17 cellular contexts compared by ENCODE assay signal in genomic region chr7:416761-417624, GRCh38.
"Had no signal": no experiment of that assay in that cellular context is flagged by ENCODE, and none has a peak within 500 bp of the region (broad histone marks: within the 10 kb centered on the region; RNA-seq: fewer than 3 reads in every experiment).

No MANE protein-coding gene starts in this region.

- H3K4me3 ChIP-seq: ascending aorta, breast epithelium, gastrocnemius medialis, transverse colon had no signal

- H3K36me3 ChIP-seq: ascending aorta, breast epithelium, gastrocnemius medialis, transverse colon had no signal

- H3K27ac ChIP-seq: ascending aorta, breast epithelium, epithelial cell of prostate, gastrocnemius medialis, transverse colon had no signal

- H3K4me1 Mint-ChIP-seq: activated CD4-positive, alpha-beta T cell treated with anti-CD3 and anti-CD28 coated beads, Interleukin-2, amount 10 ng/mL, durations not matched to agents 7 days and 5 days had no signal

- DNase-seq: activated B cell treated with CpG ODN at 0.5 μM for 24 hours; activated CD4-positive, alpha-beta T cell treated with anti-CD3 and anti-CD28 coated beads, Interleukin-2, amount 10 ng/mL, durations not matched to agents 7 days and 5 days; activated naive CD4-positive, alpha-beta T cell; cerebellar nuclear complex; effector memory CD8-positive, alpha-beta T cell; gastrocnemius medialis; mesendoderm; nephron progenitor cell; transverse colon had no signal

- H3K36me3 Mint-ChIP-seq: stimulated activated memory B cell treated with anti-CD40 and anti-IgM and Interleukin-4, amounts not matched to agents 10 μg/mL and 1 μg/mL and 100 μg/mL, for 72 hours had no signal

- H3K9me3 ChIP-seq: ascending aorta had no signal

- H3K27ac Mint-ChIP-seq: activated B cell treated with CpG ODN at 0.5 μM for 24 hours; activated CD4-positive, alpha-beta T cell treated with anti-CD3 and anti-CD28 coated beads, Interleukin-2, amount 10 ng/mL, durations not matched to agents 7 days and 5 days; activated T-helper 1 cell treated with anti-CD3 and anti-CD28 coated beads, Interleukin-12 subunit alpha, Interleukin-12 subunit beta, Interleukin-2, Interleukin-4 antibody, amounts not matched to agents 30 ng/mL and 10 ng/mL and 1 ng/mL, durations not matched to agents 14 hours and 24 hours and 36 hours; dendritic cell treated with granulocyte-macrophage colony-stimulating factor and Interleukin-4, amounts not matched to agents 40 ng/mL and 50 ng/mL, for 4 days; effector memory CD8-positive, alpha-beta T cell; nephron progenitor cell; stimulated activated memory B cell treated with anti-CD40 and anti-IgM and Interleukin-4, amounts not matched to agents 10 μg/mL and 1 μg/mL and 100 μg/mL, for 72 hours; T-helper 2 cell treated with Interferon-gamma antibody and Interleukin-4, amounts not matched to agents 5 μg/mL and 100 μg/mL, for 36 hours had no signal

- H3K4me3 Mint-ChIP-seq: activated B cell treated with CpG ODN at 0.5 μM for 24 hours; activated CD4-positive, alpha-beta T cell treated with anti-CD3 and anti-CD28 coated beads, Interleukin-2, amount 10 ng/mL, durations not matched to agents 7 days and 5 days; activated T-helper 1 cell treated with anti-CD3 and anti-CD28 coated beads, Interleukin-12 subunit alpha, Interleukin-12 subunit beta, Interleukin-2, Interleukin-4 antibody, amounts not matched to agents 30 ng/mL and 10 ng/mL and 1 ng/mL, durations not matched to agents 14 hours and 24 hours and 36 hours; dendritic cell treated with granulocyte-macrophage colony-stimulating factor and Interleukin-4, amounts not matched to agents 40 ng/mL and 50 ng/mL, for 4 days; effector memory CD8-positive, alpha-beta T cell; nephron progenitor cell; stimulated activated memory B cell treated with anti-CD40 and anti-IgM and Interleukin-4, amounts not matched to agents 10 μg/mL and 1 μg/mL and 100 μg/mL, for 72 hours; T-helper 2 cell treated with Interferon-gamma antibody and Interleukin-4, amounts not matched to agents 5 μg/mL and 100 μg/mL, for 36 hours had no signal

- H3K27me3 ChIP-seq: ascending aorta, breast epithelium, gastrocnemius medialis, transverse colon had no signal

- H3K27me3 Mint-ChIP-seq: activated B cell treated with CpG ODN at 0.5 μM for 24 hours; activated CD4-positive, alpha-beta T cell treated with anti-CD3 and anti-CD28 coated beads, Interleukin-2, amount 10 ng/mL, durations not matched to agents 7 days and 5 days; dendritic cell treated with granulocyte-macrophage colony-stimulating factor and Interleukin-4, amounts not matched to agents 40 ng/mL and 50 ng/mL, for 4 days; effector memory CD8-positive, alpha-beta T cell had no signal

- ATAC-seq: effector memory CD8-positive, alpha-beta T cell; gastrocnemius medialis; left lobe of liver; stimulated activated memory B cell treated with anti-CD40 and anti-IgM and Interleukin-4, amounts not matched to agents 10 μg/mL and 1 μg/mL and 100 μg/mL, for 72 hours had no signal

- H3K4me1 ChIP-seq: breast epithelium, gastrocnemius medialis, transverse colon had no signal
